1 cellular context compared by ENCODE assay signal in the genomic region with DNA sequence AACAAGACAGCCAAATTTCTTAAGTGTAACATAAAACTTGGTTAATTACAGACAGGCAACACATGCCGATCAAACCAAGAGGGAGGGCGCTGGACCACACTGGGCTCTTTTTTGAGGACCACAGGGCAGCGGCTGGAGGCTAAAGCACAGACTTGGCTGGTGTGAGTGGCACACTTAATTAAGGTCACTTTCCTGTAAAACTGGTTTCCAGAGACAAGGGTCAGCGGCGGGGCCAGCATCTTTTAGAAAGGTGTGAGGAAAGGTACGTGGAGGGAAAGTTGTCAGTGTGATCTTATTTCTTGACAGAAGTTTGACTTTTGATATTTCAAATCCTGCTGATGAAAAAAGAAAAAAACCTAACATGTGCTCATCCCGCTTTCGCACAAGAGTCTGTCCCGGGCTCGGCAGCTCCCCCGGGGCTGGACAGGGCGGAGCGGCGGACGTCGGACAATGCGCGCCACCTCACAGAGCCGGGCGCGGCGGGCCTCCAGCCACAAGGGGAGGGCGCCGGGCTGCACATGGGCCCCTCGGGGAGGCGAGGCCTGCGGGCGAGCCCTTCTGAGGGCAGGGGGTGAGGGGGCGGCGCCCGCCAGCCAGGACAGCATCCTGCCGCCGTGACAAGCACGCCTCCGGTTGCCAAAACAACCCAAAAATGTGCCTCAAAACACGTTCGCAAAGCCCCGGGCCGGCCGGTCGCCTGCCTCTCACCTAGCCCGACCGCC.
TF ChIP-seq lines count a peak whose summit lies in the region.

No MANE protein-coding gene starts in this region.

TF ChIP-seq in K562, 482 proteins besides CTCF, POLR2A, EP300 and RAD21 (continued from another document and continues in another):
- TF ChIP-seq, protein P1, sequence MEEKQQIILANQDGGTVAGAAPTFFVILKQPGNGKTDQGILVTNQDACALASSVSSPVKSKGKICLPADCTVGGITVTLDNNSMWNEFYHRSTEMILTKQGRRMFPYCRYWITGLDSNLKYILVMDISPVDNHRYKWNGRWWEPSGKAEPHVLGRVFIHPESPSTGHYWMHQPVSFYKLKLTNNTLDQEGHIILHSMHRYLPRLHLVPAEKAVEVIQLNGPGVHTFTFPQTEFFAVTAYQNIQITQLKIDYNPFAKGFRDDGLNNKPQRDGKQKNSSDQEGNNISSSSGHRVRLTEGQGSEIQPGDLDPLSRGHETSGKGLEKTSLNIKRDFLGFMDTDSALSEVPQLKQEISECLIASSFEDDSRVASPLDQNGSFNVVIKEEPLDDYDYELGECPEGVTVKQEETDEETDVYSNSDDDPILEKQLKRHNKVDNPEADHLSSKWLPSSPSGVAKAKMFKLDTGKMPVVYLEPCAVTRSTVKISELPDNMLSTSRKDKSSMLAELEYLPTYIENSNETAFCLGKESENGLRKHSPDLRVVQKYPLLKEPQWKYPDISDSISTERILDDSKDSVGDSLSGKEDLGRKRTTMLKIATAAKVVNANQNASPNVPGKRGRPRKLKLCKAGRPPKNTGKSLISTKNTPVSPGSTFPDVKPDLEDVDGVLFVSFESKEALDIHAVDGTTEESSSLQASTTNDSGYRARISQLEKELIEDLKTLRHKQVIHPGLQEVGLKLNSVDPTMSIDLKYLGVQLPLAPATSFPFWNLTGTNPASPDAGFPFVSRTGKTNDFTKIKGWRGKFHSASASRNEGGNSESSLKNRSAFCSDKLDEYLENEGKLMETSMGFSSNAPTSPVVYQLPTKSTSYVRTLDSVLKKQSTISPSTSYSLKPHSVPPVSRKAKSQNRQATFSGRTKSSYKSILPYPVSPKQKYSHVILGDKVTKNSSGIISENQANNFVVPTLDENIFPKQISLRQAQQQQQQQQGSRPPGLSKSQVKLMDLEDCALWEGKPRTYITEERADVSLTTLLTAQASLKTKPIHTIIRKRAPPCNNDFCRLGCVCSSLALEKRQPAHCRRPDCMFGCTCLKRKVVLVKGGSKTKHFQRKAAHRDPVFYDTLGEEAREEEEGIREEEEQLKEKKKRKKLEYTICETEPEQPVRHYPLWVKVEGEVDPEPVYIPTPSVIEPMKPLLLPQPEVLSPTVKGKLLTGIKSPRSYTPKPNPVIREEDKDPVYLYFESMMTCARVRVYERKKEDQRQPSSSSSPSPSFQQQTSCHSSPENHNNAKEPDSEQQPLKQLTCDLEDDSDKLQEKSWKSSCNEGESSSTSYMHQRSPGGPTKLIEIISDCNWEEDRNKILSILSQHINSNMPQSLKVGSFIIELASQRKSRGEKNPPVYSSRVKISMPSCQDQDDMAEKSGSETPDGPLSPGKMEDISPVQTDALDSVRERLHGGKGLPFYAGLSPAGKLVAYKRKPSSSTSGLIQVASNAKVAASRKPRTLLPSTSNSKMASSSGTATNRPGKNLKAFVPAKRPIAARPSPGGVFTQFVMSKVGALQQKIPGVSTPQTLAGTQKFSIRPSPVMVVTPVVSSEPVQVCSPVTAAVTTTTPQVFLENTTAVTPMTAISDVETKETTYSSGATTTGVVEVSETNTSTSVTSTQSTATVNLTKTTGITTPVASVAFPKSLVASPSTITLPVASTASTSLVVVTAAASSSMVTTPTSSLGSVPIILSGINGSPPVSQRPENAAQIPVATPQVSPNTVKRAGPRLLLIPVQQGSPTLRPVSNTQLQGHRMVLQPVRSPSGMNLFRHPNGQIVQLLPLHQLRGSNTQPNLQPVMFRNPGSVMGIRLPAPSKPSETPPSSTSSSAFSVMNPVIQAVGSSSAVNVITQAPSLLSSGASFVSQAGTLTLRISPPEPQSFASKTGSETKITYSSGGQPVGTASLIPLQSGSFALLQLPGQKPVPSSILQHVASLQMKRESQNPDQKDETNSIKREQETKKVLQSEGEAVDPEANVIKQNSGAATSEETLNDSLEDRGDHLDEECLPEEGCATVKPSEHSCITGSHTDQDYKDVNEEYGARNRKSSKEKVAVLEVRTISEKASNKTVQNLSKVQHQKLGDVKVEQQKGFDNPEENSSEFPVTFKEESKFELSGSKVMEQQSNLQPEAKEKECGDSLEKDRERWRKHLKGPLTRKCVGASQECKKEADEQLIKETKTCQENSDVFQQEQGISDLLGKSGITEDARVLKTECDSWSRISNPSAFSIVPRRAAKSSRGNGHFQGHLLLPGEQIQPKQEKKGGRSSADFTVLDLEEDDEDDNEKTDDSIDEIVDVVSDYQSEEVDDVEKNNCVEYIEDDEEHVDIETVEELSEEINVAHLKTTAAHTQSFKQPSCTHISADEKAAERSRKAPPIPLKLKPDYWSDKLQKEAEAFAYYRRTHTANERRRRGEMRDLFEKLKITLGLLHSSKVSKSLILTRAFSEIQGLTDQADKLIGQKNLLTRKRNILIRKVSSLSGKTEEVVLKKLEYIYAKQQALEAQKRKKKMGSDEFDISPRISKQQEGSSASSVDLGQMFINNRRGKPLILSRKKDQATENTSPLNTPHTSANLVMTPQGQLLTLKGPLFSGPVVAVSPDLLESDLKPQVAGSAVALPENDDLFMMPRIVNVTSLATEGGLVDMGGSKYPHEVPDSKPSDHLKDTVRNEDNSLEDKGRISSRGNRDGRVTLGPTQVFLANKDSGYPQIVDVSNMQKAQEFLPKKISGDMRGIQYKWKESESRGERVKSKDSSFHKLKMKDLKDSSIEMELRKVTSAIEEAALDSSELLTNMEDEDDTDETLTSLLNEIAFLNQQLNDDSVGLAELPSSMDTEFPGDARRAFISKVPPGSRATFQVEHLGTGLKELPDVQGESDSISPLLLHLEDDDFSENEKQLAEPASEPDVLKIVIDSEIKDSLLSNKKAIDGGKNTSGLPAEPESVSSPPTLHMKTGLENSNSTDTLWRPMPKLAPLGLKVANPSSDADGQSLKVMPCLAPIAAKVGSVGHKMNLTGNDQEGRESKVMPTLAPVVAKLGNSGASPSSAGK (IDR thresholded peaks at IDR 0.05), result peak; percentile 89
- TF ChIP-seq ATF1 (CRISPR knock-in tag; IDR thresholded peaks at IDR 0.05) (no peak), ATF1 (tag; IDR thresholded peaks at IDR 0.05) (no peak), ZNF583 (CRISPR knock-in tag; IDR thresholded peaks at IDR 0.05) (0 out of 2 replicates have a peak, but pooled peaks have one; percentile 19), NCOA4 (IDR thresholded peaks at IDR 0.05; ENCODE audit: partially characterized antibody) (no peak), ZBTB8A (IDR thresholded peaks at IDR 0.05; ENCODE audit: partially characterized antibody) (no peak), CXXC5 (CRISPR knock-in tag; IDR thresholded peaks at IDR 0.05) (peak; percentile 25; the same call in 1 of the 2 replicates), ZNF699 (CRISPR knock-in tag; IDR thresholded peaks at IDR 0.05; ENCODE audit: insufficient replicate concordance) (no peak), ZNF695 (CRISPR knock-in tag; IDR thresholded peaks at IDR 0.05) (no peak), SNRNP70 (optimal IDR thresholded peaks at IDR 0.05; ENCODE audit: low read depth, low read length) (no peak), RFX1 (IDR thresholded peaks at IDR 0.05) (peak; percentile 13; the same call in 1 of the 2 replicates), ZNF830 (CRISPR knock-in tag; IDR thresholded peaks at IDR 0.05) (no peak), PHF8 (IDR thresholded peaks at IDR 0.05; ENCODE audit: borderline replicate concordance, low read length) (no peak)
- TF ChIP-seq, protein P2, sequence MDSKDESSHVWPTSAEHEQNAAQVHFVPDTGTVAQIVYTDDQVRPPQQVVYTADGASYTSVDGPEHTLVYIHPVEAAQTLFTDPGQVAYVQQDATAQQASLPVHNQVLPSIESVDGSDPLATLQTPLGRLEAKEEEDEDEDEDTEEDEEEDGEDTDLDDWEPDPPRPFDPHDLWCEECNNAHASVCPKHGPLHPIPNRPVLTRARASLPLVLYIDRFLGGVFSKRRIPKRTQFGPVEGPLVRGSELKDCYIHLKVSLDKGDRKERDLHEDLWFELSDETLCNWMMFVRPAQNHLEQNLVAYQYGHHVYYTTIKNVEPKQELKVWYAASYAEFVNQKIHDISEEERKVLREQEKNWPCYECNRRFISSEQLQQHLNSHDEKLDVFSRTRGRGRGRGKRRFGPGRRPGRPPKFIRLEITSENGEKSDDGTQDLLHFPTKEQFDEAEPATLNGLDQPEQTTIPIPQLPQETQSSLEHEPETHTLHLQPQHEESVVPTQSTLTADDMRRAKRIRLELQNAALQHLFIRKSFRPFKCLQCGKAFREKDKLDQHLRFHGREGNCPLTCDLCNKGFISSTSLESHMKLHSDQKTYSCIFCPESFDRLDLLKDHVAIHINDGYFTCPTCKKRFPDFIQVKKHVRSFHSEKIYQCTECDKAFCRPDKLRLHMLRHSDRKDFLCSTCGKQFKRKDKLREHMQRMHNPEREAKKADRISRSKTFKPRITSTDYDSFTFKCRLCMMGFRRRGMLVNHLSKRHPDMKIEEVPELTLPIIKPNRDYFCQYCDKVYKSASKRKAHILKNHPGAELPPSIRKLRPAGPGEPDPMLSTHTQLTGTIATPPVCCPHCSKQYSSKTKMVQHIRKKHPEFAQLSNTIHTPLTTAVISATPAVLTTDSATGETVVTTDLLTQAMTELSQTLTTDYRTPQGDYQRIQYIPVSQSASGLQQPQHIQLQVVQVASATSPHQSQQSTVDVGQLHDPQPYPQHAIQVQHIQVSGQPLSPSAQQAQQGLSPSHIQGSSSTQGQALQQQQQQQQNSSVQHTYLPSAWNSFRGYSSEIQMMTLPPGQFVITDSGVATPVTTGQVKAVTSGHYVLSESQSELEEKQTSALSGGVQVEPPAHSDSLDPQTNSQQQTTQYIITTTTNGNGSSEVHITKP (IDR thresholded peaks at IDR 0.05; ENCODE audit: partially characterized antibody), result no peak
- TF ChIP-seq, protein P3, sequence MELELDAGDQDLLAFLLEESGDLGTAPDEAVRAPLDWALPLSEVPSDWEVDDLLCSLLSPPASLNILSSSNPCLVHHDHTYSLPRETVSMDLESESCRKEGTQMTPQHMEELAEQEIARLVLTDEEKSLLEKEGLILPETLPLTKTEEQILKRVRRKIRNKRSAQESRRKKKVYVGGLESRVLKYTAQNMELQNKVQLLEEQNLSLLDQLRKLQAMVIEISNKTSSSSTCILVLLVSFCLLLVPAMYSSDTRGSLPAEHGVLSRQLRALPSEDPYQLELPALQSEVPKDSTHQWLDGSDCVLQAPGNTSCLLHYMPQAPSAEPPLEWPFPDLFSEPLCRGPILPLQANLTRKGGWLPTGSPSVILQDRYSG (tag; conservative IDR thresholded peaks at IDR 0.05; ENCODE audit: low read depth), result no peak
- TF ChIP-seq, protein P4, sequence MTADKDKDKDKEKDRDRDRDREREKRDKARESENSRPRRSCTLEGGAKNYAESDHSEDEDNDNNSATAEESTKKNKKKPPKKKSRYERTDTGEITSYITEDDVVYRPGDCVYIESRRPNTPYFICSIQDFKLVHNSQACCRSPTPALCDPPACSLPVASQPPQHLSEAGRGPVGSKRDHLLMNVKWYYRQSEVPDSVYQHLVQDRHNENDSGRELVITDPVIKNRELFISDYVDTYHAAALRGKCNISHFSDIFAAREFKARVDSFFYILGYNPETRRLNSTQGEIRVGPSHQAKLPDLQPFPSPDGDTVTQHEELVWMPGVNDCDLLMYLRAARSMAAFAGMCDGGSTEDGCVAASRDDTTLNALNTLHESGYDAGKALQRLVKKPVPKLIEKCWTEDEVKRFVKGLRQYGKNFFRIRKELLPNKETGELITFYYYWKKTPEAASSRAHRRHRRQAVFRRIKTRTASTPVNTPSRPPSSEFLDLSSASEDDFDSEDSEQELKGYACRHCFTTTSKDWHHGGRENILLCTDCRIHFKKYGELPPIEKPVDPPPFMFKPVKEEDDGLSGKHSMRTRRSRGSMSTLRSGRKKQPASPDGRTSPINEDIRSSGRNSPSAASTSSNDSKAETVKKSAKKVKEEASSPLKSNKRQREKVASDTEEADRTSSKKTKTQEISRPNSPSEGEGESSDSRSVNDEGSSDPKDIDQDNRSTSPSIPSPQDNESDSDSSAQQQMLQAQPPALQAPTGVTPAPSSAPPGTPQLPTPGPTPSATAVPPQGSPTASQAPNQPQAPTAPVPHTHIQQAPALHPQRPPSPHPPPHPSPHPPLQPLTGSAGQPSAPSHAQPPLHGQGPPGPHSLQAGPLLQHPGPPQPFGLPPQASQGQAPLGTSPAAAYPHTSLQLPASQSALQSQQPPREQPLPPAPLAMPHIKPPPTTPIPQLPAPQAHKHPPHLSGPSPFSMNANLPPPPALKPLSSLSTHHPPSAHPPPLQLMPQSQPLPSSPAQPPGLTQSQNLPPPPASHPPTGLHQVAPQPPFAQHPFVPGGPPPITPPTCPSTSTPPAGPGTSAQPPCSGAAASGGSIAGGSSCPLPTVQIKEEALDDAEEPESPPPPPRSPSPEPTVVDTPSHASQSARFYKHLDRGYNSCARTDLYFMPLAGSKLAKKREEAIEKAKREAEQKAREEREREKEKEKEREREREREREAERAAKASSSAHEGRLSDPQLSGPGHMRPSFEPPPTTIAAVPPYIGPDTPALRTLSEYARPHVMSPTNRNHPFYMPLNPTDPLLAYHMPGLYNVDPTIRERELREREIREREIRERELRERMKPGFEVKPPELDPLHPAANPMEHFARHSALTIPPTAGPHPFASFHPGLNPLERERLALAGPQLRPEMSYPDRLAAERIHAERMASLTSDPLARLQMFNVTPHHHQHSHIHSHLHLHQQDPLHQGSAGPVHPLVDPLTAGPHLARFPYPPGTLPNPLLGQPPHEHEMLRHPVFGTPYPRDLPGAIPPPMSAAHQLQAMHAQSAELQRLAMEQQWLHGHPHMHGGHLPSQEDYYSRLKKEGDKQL (CRISPR knock-in tag; IDR thresholded peaks at IDR 0.05; ENCODE audit: borderline replicate concordance), result no peak
- TF ChIP-seq, protein P5, sequence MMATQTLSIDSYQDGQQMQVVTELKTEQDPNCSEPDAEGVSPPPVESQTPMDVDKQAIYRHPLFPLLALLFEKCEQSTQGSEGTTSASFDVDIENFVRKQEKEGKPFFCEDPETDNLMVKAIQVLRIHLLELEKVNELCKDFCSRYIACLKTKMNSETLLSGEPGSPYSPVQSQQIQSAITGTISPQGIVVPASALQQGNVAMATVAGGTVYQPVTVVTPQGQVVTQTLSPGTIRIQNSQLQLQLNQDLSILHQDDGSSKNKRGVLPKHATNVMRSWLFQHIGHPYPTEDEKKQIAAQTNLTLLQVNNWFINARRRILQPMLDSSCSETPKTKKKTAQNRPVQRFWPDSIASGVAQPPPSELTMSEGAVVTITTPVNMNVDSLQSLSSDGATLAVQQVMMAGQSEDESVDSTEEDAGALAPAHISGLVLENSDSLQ (IDR thresholded peaks at IDR 0.05), result no peak
- TF ChIP-seq, protein P6, sequence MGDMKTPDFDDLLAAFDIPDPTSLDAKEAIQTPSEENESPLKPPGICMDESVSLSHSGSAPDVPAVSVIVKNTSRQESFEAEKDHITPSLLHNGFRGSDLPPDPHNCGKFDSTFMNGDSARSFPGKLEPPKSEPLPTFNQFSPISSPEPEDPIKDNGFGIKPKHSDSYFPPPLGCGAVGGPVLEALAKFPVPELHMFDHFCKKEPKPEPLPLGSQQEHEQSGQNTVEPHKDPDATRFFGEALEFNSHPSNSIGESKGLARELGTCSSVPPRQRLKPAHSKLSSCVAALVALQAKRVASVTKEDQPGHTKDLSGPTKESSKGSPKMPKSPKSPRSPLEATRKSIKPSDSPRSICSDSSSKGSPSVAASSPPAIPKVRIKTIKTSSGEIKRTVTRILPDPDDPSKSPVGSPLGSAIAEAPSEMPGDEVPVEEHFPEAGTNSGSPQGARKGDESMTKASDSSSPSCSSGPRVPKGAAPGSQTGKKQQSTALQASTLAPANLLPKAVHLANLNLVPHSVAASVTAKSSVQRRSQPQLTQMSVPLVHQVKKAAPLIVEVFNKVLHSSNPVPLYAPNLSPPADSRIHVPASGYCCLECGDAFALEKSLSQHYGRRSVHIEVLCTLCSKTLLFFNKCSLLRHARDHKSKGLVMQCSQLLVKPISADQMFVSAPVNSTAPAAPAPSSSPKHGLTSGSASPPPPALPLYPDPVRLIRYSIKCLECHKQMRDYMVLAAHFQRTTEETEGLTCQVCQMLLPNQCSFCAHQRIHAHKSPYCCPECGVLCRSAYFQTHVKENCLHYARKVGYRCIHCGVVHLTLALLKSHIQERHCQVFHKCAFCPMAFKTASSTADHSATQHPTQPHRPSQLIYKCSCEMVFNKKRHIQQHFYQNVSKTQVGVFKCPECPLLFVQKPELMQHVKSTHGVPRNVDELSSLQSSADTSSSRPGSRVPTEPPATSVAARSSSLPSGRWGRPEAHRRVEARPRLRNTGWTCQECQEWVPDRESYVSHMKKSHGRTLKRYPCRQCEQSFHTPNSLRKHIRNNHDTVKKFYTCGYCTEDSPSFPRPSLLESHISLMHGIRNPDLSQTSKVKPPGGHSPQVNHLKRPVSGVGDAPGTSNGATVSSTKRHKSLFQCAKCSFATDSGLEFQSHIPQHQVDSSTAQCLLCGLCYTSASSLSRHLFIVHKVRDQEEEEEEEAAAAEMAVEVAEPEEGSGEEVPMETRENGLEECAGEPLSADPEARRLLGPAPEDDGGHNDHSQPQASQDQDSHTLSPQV (IDR thresholded peaks at IDR 0.05), result 0 out of 2 replicates have a peak, but pooled peaks have one; percentile 52
